In genomic region chr6:118748311-118749062, GRCh38 we compare ENCODE assay signal across 9 cellular contexts.
A peak's percentile ranks its signal among the peaks of the same experiment; 100 is the strongest.
DNase-seq lines count a peak whose midpoint lies in the region; ATAC-seq and TF ChIP-seq lines count a peak whose summit lies in the region.
"Had no signal": no experiment of that assay in that cellular context is flagged by ENCODE, and none has a peak within 500 bp of the region (broad histone marks: within the 10 kb centered on the region; RNA-seq: fewer than 3 reads in every experiment).

No MANE protein-coding gene starts in this region.

- H3K4me3 Mint-ChIP-seq in T-helper 2 cell treated with Interferon-gamma antibody and Interleukin-4, amounts not matched to agents 5 μg/mL and 100 μg/mL, for 36 hours: no peak overlapping the region

- DNase-seq in GM23248 (peak; percentile 76), NCI-H446 (lab: John Stamatoyannopoulos, UW) (peak; percentile 65 to 87), dorsolateral prefrontal cortex (peak; percentile 30 to 86 (median 47)), posterior cingulate gyrus (peak; percentile 29 to 88 (median 49)), GM19238 (ENCODE audit: insufficient read length, low spot score) (no peak)
- no peak for DNase-seq in T-helper 2 cell treated with Interferon-gamma antibody and Interleukin-4, amounts not matched to agents 5 μg/mL and 100 μg/mL, for 36 hours (ENCODE audit: low spot score)

- peaks cover 14% of the 10 kb centered on the region for H3K4me1 Mint-ChIP-seq in T-helper 2 cell treated with Interferon-gamma antibody and Interleukin-4, amounts not matched to agents 5 μg/mL and 100 μg/mL, for 36 hours (ENCODE audit: low read depth)

- H3K36me3 Mint-ChIP-seq in T-helper 2 cell treated with Interferon-gamma antibody and Interleukin-4, amounts not matched to agents 5 μg/mL and 100 μg/mL, for 36 hours (ENCODE audit: low read depth): no peaks in the 10 kb centered on the region

- H3K27me3 Mint-ChIP-seq in T-helper 2 cell treated with Interferon-gamma antibody and Interleukin-4, amounts not matched to agents 5 μg/mL and 100 μg/mL, for 36 hours (ENCODE audit: low read depth): peaks cover 3% of the 10 kb centered on the region

- no peaks in the 10 kb centered on the region for H3K36me3 ChIP-seq in GM23248 (ENCODE audit: low read depth)

- 1 to 2% methylated on average over 9 of the region's 9 CpGs for WGBS in GM23248 (ENCODE audit: low coverage in 1 of 2, low lambda C conversion rate in 2 of 2, missing lambda C conversion rate in 2 of 2), 2 experiments

- intact Hi-C loops in dorsolateral prefrontal cortex (cut with DNase I): loop anchor here in 1 of 2 donors (5.0 kb wide), 1 partner anchor 54 kb away; no protein-coding TSS in a partner anchor
- intact Hi-C loops in posterior cingulate gyrus (cut with DNase I): no loop called here

- H3K4me1 ChIP-seq in GM23248 (ENCODE audit: insufficient read depth): peaks cover 30% of the 10 kb centered on the region

- H3K9me3 Mint-ChIP-seq in T-helper 2 cell treated with Interferon-gamma antibody and Interleukin-4, amounts not matched to agents 5 μg/mL and 100 μg/mL, for 36 hours: no peaks in the 10 kb centered on the region

- H3K9ac ChIP-seq in GM23248: peak overlapping the region; percentile 56; the same call in 1 of the 2 replicates

- no peaks in the 10 kb centered on the region for H3K27me3 ChIP-seq in GM23248 (replicated peaks; ENCODE audit: insufficient read depth)
- H3K27me3 ChIP-seq in dorsolateral prefrontal cortex: no peaks in the 10 kb centered on the region

- H3K9me2 ChIP-seq in GM23248 (ENCODE audit: insufficient read depth): no peaks in the 10 kb centered on the region

- no peak overlapping the region for H3K27ac Mint-ChIP-seq in T-helper 2 cell treated with Interferon-gamma antibody and Interleukin-4, amounts not matched to agents 5 μg/mL and 100 μg/mL, for 36 hours

- peaks cover 32% of the 10 kb centered on the region for H3F3A ChIP-seq in GM23248 (ENCODE audit: insufficient read depth)

- ATAC-seq in GM18861 (IDR thresholded peaks at IDR 0.05; ENCODE audit: unreplicated experiment) (no peak), GM18511 (IDR thresholded peaks at IDR 0.05; ENCODE audit: unreplicated experiment) (no peak)
- ATAC-seq: left colon had no signal

- in situ Hi-C loops in GM23248 (cut with MboI): no loop called here

- H3K27ac ChIP-seq in GM23248 (peak overlapping the region; percentile 43), dorsolateral prefrontal cortex (peak overlapping the region in 29 of 59 donors; percentile 2 to 79 (median 38))

- peak in 1 of 56 donors; percentile 20 for TF ChIP-seq CTCF in dorsolateral prefrontal cortex (IDR thresholded peaks at IDR 0.05 in 54 of 56, conservative IDR thresholded peaks at IDR 0.05 in 2 of 56; ENCODE audit: low read depth in 1 of 56, partially characterized antibody in 56 of 56)

- H3K4me2 ChIP-seq in GM23248 (ENCODE audit: unreplicated experiment): peak overlapping the region; percentile 91

- H3K4me3 ChIP-seq in GM23248: peak overlapping the region; percentile 68
- peak overlapping the region in 57 of 59 donors; percentile 9 to 64 (median 39) for H3K4me3 ChIP-seq in dorsolateral prefrontal cortex

- H3K79me2 ChIP-seq in GM23248 (ENCODE audit: insufficient read depth): no peaks in the 10 kb centered on the region

- no peaks in the 10 kb centered on the region for H3K9me3 ChIP-seq in GM23248 (ENCODE audit: low read depth)

- peak overlapping the region; percentile 90 for H2AFZ ChIP-seq in GM23248

- H4K20me1 ChIP-seq in GM23248 (ENCODE audit: insufficient read depth): no peaks in the 10 kb centered on the region

Comparison
In these comparisons a context has a peak if more than half of its experiments do, and no peak if none do; other contexts are left out.
1. DNase-seq: peak in GM23248 (single experiment), NCI-H446 (2 of 2), dorsolateral prefrontal cortex (10 of 10) and posterior cingulate gyrus (10 of 10); none in T-helper 2 cell treated with Interferon-gamma antibody and Interleukin-4, amounts not matched to agents 5 μg/mL and 100 μg/mL, for 36 hours (single experiment) and GM19238 (single experiment).